10 cellular contexts compared by ENCODE assay signal in the genomic region with DNA sequence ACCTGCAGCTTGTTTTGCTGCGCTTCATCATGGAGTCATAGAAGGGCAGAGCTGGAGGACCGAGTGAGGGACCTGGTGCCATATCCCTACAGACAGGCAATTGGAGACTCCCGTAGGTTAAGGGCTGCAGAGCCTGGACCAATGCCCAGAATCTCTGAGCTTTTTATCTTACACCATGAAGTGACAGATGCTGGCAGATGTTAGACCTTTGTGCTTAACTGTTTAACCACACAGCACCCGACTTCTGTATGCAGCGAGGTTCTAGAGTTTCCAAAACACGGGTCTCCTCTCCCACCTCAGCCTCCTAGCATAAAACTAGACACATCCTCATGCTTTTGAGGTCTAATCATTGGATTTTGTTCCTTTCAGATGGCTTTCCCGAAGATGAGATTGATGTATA. TPM values are rescaled to one million over a fixed set of nuclear protein-coding genes. Genes with fewer than 3 reads are reported as not detected.
DNase-seq lines count a peak whose midpoint lies in the region; ATAC-seq lines count a peak whose summit lies in the region.
"Had no signal": no experiment of that assay in that cellular context is flagged by ENCODE, and none has a peak within 500 bp of the region (broad histone marks: within the 10 kb centered on the region; RNA-seq: fewer than 3 reads in every experiment).

No MANE protein-coding gene starts in this region.

- H3K18ac ChIP-seq in neuronal stem cell (ENCODE audit: low read length) = no peak overlapping the region

- no peak overlapping the region for H3K27ac ChIP-seq in neuronal stem cell (replicated peaks; ENCODE audit: low read length)
- H3K27ac ChIP-seq: KMS-11 had no signal

- ATAC-seq in HG02840 (IDR thresholded peaks at IDR 0.05; ENCODE audit: low FRiP score, unreplicated experiment) = no peak
- no peak for ATAC-seq in HG03159 (IDR thresholded peaks at IDR 0.05; ENCODE audit: unreplicated experiment)

- DNase-seq in DMS79 treated with DMSO at 0.1 percent for 48 hours (lab: John Stamatoyannopoulos, UW) = peak; percentile 83
- peak; percentile 8 for DNase-seq in NCI-H2107 (lab: John Stamatoyannopoulos, UW)
- peak; percentile 33 for DNase-seq in dedifferentiated amniotic fluid mesenchymal stem cell (ENCODE audit: extremely low spot score)
- DNase-seq in neuronal stem cell (ENCODE audit: low spot score) = no peak
- DNase-seq in HCEC 1CT = no peak
- no peak for DNase-seq in activated T-cell treated with anti-CD3 and anti-CD28 coated beads, Interleukin-2, amount 50 U/mL, for 1 hour
- DNase-seq: anterior cingulate cortex had no signal

- peak overlapping the region; percentile 12 for H2AFZ ChIP-seq in neuronal stem cell (ENCODE audit: low read length)

- H3K27me3 ChIP-seq in neuronal stem cell (ENCODE audit: control insufficient read depth in 3 of 3, insufficient read depth in 3 of 3, low read depth in 1 of 3, low read length in 3 of 3) = no peaks in the 10 kb centered on the region

- no peak overlapping the region for H4K91ac ChIP-seq in neuronal stem cell (ENCODE audit: low read depth, low read length, poor library complexity)

- H3K36me3 ChIP-seq in neuronal stem cell (replicated peaks in 1 of 2; ENCODE audit: control insufficient read depth in 2 of 2, insufficient read depth in 2 of 2, low read length in 2 of 2) = no peaks in the 10 kb centered on the region

- peaks cover 4 to 7% of the 10 kb centered on the region in 2 donors for H3K4me1 ChIP-seq in neuronal stem cell (ENCODE audit: control insufficient read depth in 2 of 2, insufficient read depth in 1 of 2, low read depth in 1 of 2, low read length in 2 of 2)

- no peaks in the 10 kb centered on the region for H3K9me3 ChIP-seq in neuronal stem cell (replicated peaks in 1 of 2; ENCODE audit: control insufficient read depth in 2 of 2, insufficient read depth in 1 of 2, low read depth in 1 of 2, low read length in 2 of 2)

- H2BK12ac ChIP-seq in neuronal stem cell (ENCODE audit: low read length) = no peak overlapping the region

- no peak overlapping the region for H4K8ac ChIP-seq in neuronal stem cell (ENCODE audit: low read depth, low read length)

- H2AK5ac ChIP-seq in neuronal stem cell (ENCODE audit: low read depth, low read length) = no peak overlapping the region

- WGBS in neuronal stem cell (ENCODE audit: extremely low coverage in 2 of 2, insufficient read length in 2 of 2, insufficient replicate concordance in 1 of 2), 2 donors = no CpG with 5 or more reads among the region's 7 CpGs

- no peak overlapping the region for H3K4ac ChIP-seq in neuronal stem cell (ENCODE audit: low read length)

- H2BK5ac ChIP-seq in neuronal stem cell (ENCODE audit: low read length) = no peak overlapping the region

- no peak overlapping the region for H3K14ac ChIP-seq in neuronal stem cell (ENCODE audit: low read length)

- no peaks in the 10 kb centered on the region for H3K79me1 ChIP-seq in neuronal stem cell (ENCODE audit: low read depth, low read length)

- H3K4me2 ChIP-seq in neuronal stem cell (ENCODE audit: insufficient read depth, low read length, poor library complexity, severe bottlenecking) = no peak overlapping the region
- H3K4me2 ChIP-seq: KMS-11 had no signal

- H3K23ac ChIP-seq in neuronal stem cell (ENCODE audit: low read depth, low read length, poor library complexity) = no peak overlapping the region

- no peak overlapping the region for H3K4me3 ChIP-seq in neuronal stem cell (ENCODE audit: low read length in 2 of 2)

- no peak overlapping the region for H2BK120ac ChIP-seq in neuronal stem cell (ENCODE audit: low read depth, low read length)

- H2BK15ac ChIP-seq in neuronal stem cell (ENCODE audit: low read length) = no peak overlapping the region

- no peak overlapping the region for H3K9ac ChIP-seq in neuronal stem cell (ENCODE audit: low read depth, low read length, poor library complexity)
- H3K9ac ChIP-seq: KMS-11 had no signal

RNA-seq across cellular contexts. Expression of gene B3GALT5, which starts 47.5 kb away (rescaled TPM):
- polyA plus RNA-seq in neuronal stem cell (2013, experiment 1 of 2) = 0.75 TPM
- 0.83 TPM for polyA plus RNA-seq in neuronal stem cell (2013, experiment 2 of 2)

Comparison
In these comparisons a context has a peak if more than half of its experiments do, and no peak if none do; other contexts are left out.
1. DNase-seq: peak in DMS79 treated with DMSO at 0.1 percent for 48 hours (single experiment), NCI-H2107 (single experiment) and dedifferentiated amniotic fluid mesenchymal stem cell (single experiment); none in neuronal stem cell (single experiment), HCEC 1CT (single experiment) and activated T-cell treated with anti-CD3 and anti-CD28 coated beads, Interleukin-2, amount 50 U/mL, for 1 hour (single experiment).